In the genomic region with DNA sequence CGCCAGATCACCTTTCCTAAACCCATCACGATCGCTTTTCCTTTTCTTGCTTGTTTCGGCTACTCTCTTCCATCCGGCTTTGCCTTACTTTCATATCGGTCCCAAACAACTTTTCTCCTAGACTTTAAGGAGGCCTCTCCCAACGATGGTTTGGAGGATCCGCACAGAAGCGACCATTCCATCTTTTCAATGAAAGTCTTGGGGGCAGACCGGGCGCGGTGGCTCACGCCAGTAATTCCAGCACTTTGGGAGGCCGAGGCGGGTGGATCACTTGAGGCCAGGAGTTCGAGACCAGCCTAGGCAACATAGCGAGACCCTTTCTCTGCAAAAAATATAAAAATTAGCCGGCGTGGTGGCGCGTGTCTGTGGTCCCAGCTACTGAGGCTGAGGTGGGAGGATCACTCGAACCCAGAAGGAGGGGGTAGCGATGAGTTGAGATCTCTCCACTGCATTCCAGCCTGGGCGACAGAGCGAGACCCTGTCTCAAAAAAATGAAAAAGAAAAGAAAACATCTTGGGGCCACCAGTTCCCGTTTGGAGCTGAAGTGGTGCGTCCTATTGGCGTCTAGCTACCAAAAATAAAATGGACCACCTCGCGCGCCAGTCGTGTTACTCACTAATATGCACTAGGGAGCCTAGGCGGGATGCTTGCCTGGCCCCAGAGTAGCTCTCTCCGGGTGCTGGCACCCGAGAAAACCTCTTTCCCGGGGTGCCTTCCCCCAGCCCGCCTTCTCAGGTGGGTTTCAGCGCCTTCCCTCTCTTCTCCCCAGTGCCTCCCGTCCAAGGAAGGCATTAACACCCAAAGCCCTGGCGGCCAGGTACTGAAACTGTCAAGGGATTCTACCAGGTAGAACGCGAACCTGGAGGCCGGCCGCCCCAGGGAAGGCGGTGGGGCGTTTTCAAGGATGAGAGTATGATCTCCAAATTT, we compare ENCODE assay signal across 1 cellular context.
TF ChIP-seq lines count a peak whose summit lies in the region.

No MANE protein-coding gene starts in this region.

TF ChIP-seq in H1, 55 proteins besides CTCF, POLR2A, EP300 and RAD21 (continued from another document):
- peak; percentile 16; the same call in 1 of the 2 replicates for TF ChIP-seq SP1 (IDR thresholded peaks at IDR 0.05; ENCODE audit: low read depth, low read length)
- no peak for TF ChIP-seq TCF12 (IDR thresholded peaks at IDR 0.05; ENCODE audit: low read depth, low read length)
- TF ChIP-seq SP2 (IDR thresholded peaks at IDR 0.05; ENCODE audit: low read length) = no peak
- peak; percentile 55; the same call in 1 of the 2 replicates for TF ChIP-seq KDM1A (IDR thresholded peaks at IDR 0.05; ENCODE audit: borderline replicate concordance, low read length)
- TF ChIP-seq JUN (IDR thresholded peaks at IDR 0.05; ENCODE audit: low read depth, low read length) = no peak
- no peak for TF ChIP-seq JUND (IDR thresholded peaks at IDR 0.05; ENCODE audit: low read length)
- TF ChIP-seq SUZ12 (IDR thresholded peaks at IDR 0.05; ENCODE audit: low read length) = no peak
- no peak for TF ChIP-seq ASH2L (IDR thresholded peaks at IDR 0.05; ENCODE audit: low read length)
- TF ChIP-seq, protein P1, sequence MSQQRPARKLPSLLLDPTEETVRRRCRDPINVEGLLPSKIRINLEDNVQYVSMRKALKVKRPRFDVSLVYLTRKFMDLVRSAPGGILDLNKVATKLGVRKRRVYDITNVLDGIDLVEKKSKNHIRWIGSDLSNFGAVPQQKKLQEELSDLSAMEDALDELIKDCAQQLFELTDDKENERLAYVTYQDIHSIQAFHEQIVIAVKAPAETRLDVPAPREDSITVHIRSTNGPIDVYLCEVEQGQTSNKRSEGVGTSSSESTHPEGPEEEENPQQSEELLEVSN (IDR thresholded peaks at IDR 0.05) = no peak
- 0 out of 4 replicates have a peak, but pooled peaks of 1 of the 2 experiments have one; percentile 23 for TF ChIP-seq HDAC2 (IDR thresholded peaks at IDR 0.05; ENCODE audit: borderline replicate concordance in 1 of 2, low read depth in 2 of 2, low read length in 2 of 2)
- TF ChIP-seq SP4 (IDR thresholded peaks at IDR 0.05; ENCODE audit: low read length) = no peak
- no peak for TF ChIP-seq SIRT6 (IDR thresholded peaks at IDR 0.05; ENCODE audit: low read length)
- no peak for TF ChIP-seq RFX5 (IDR thresholded peaks at IDR 0.05; ENCODE audit: borderline replicate concordance, low read depth, low read length)
- TF ChIP-seq SIN3A (conservative IDR thresholded peaks at IDR 0.05 in 1 of 2, IDR thresholded peaks at IDR 0.05 in 1 of 2; ENCODE audit: low read depth in 1 of 2, low read length in 2 of 2) = no peak; a peak in 1 of 4 replicates
- no peak for TF ChIP-seq PHF8 (conservative IDR thresholded peaks at IDR 0.05; ENCODE audit: low read depth, low read length)
